17 cellular contexts compared by ENCODE assay signal in the genomic region with DNA sequence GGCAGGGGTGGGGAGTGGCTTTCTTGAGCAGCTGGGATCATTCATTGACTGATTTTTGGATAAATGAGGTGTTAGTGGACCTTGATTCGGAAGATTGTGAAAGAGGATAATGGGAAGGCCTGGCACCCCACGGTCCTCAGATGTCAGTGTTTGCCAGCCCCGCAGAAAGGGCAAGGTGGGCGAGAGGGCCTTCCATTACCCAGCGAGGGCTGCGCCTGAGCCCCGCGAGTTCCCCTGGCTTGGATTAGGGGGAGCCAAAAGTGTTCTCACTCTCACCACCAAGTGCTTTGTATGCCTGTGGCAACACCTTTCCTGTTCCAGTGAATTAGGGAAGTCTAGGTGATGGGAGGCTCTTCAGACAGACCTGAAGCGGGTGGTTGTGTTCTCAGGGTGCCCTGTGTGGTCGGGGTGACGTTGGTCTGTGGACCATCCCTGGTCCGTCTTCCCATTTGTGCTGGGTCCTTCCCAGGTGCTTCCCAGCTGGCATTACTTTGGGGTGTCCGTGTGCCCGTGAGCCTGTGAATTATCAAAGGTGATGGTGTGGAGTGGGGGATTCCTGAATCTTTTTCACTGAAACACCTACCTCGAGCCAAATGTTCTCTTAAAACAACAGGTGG. TPM values are rescaled to one million over a fixed set of nuclear protein-coding genes. Genes with fewer than 3 reads are reported as not detected.
DNase-seq lines count a peak whose midpoint lies in the region; ATAC-seq and TF ChIP-seq lines count a peak whose summit lies in the region.
"Had no signal": no experiment of that assay in that cellular context is flagged by ENCODE, and none has a peak within 500 bp of the region (broad histone marks: within the 10 kb centered on the region; RNA-seq: fewer than 3 reads in every experiment).

No MANE protein-coding gene starts in this region.

- no peak for DNase-seq in heart left ventricle
- DNase-seq in Right ventricle myocardium inferior (ENCODE audit: missing footprints), result no peak
- no peak for DNase-seq in IMR-90
- peak; percentile 15 for DNase-seq in islet precursor cell
- no peak for DNase-seq in breast epithelium (ENCODE audit: low spot score in 2 of 2)
- DNase-seq in smooth muscle cell (lab: John Stamatoyannopoulos, UW; ENCODE audit: unreplicated experiment), result no peak
- no peak for DNase-seq in NCI-H1417 treated with DMSO at 0.1 percent for 48 hours (lab: John Stamatoyannopoulos, UW)
- DNase-seq: Calu3; CD4-positive, CD25-positive, alpha-beta regulatory T cell; DMS79 treated with DMSO at 0.1 percent for 48 hours; HCEC 1CT; KG1; NCI-H1048; NCI-H2107; NCI-H226; NCI-H526 had no signal

- H2AK9ac ChIP-seq in IMR-90 (replicated peaks; ENCODE audit: low read depth, low read length, poor library complexity), result peak overlapping the region; percentile 16

- H3K27ac ChIP-seq in heart left ventricle (peak overlapping the region in 10 of 12 donors; percentile 2 to 95 (median 51)), IMR-90 (ENCODE audit: insufficient read depth, low read length) (no peak overlapping the region), skeletal muscle tissue (ENCODE audit: low read depth, low read length) (peak overlapping the region; percentile 95), breast epithelium (peak overlapping the region in 1 of 2 donors; percentile 55), smooth muscle cell (ENCODE audit: low read depth) (no peak overlapping the region)

- H2BK5ac ChIP-seq in IMR-90 (ENCODE audit: low read depth, low read length, poor library complexity, severe bottlenecking), result no peak overlapping the region

- H3K18ac ChIP-seq in IMR-90 (ENCODE audit: low read depth, low read length), result no peak overlapping the region

- no TSS peak for BruUV-seq in IMR-90 (replicated peaks; lab: Mats Ljungman, UMichigan)

- no peaks in the 10 kb centered on the region for H3F3A ChIP-seq in smooth muscle cell (ENCODE audit: low read depth)

- H2BK20ac ChIP-seq in IMR-90 (ENCODE audit: low read depth, low read length), result no peak overlapping the region

- no peak overlapping the region for H3K56ac ChIP-seq in IMR-90 (ENCODE audit: extremely low read depth, insufficient read depth, low read length)

- H4K20me1 ChIP-seq in IMR-90 (ENCODE audit: insufficient read depth, low read length) (no peaks in the 10 kb centered on the region), smooth muscle cell (ENCODE audit: low read depth) (no peaks in the 10 kb centered on the region)

- no peak for TF ChIP-seq CTCF in heart left ventricle (IDR thresholded peaks at IDR 0.05)
- TF ChIP-seq CTCF in IMR-90 (conservative IDR thresholded peaks at IDR 0.05; ENCODE audit: low read depth, low read length), result no peak
- TF ChIP-seq CTCF in breast epithelium (IDR thresholded peaks at IDR 0.05), result no peak
- TF ChIP-seq CTCF in smooth muscle cell (IDR thresholded peaks at IDR 0.05; ENCODE audit: borderline replicate concordance, insufficient read depth, poor library complexity, severe bottlenecking), result no peak

- in situ Hi-C loops in IMR-90 (cut with MboI; ENCODE audit: low sequenced_read_pairs), result no loop called here

- H2BK15ac ChIP-seq in IMR-90 (ENCODE audit: low read depth, low read length), result no peak overlapping the region

- no peak overlapping the region for H3K4me2 ChIP-seq in IMR-90 (ENCODE audit: low read depth, low read length)
- H3K4me2 ChIP-seq in smooth muscle cell, result no peak overlapping the region

- intact Hi-C loops in heart left ventricle (cut with DNase I), result loop anchor here in 1 of 10 donors (10.0 kb wide), 1 partner anchor 62 kb away; no protein-coding TSS in a partner anchor
- intact Hi-C loops in Right ventricle myocardium inferior (cut with DNase I), result no loop called here
- intact Hi-C loops in IMR-90 (cut with micrococcal nuclease), result no loop called here
- intact Hi-C loops in breast epithelium (cut with DNase I; ENCODE audit: low total_unique reads), result no loop called here

- no peak overlapping the region for H3K14ac ChIP-seq in IMR-90 (replicated peaks; ENCODE audit: low read depth, low read length)

- no peak for TF ChIP-seq POLR2A in heart left ventricle (IDR thresholded peaks at IDR 0.05)
- no peak for TF ChIP-seq POLR2A in IMR-90 (IDR thresholded peaks at IDR 0.05; ENCODE audit: low read depth, low read length)
- TF ChIP-seq POLR2A in breast epithelium (IDR thresholded peaks at IDR 0.05), result no peak

- peaks cover 0 to 16% (median 6%) of the 10 kb centered on the region in 9 donors for H3K36me3 ChIP-seq in heart left ventricle
- H3K36me3 ChIP-seq in IMR-90 (ENCODE audit: control insufficient read depth, insufficient read depth, low read length), result no peaks in the 10 kb centered on the region
- H3K36me3 ChIP-seq in skeletal muscle tissue (ENCODE audit: control insufficient read depth in 3 of 3, insufficient read depth in 3 of 3, low read length in 3 of 3), result peaks cover 22 to 23% (median 23%) of the 10 kb centered on the region in 3 donors
- H3K36me3 ChIP-seq in breast epithelium, result no peaks in the 10 kb centered on the region
- no peaks in the 10 kb centered on the region for H3K36me3 ChIP-seq in smooth muscle cell (ENCODE audit: low read depth)

- H2AFZ ChIP-seq in IMR-90 (replicated peaks; ENCODE audit: low read length, poor library complexity) (no peak overlapping the region), smooth muscle cell (ENCODE audit: low read depth) (no peak overlapping the region)

- H3K9ac ChIP-seq in IMR-90 (ENCODE audit: low read depth, low read length) (no peak overlapping the region), skeletal muscle tissue (ENCODE audit: low read depth in 1 of 3, low read length in 3 of 3) (peak overlapping the region; percentile 23 to 85 (median 24)), smooth muscle cell (ENCODE audit: low read depth) (no peak overlapping the region)

- no peaks in the 10 kb centered on the region for H3K79me2 ChIP-seq in smooth muscle cell (ENCODE audit: low read depth)

- H4K5ac ChIP-seq in IMR-90 (ENCODE audit: low read depth, low read length), result no peak overlapping the region

- dilution Hi-C loops in IMR-90 (cut with HindIII; ENCODE audit: low sequenced_read_pairs, unreplicated experiment), result no loop called here

- POLR2A ChIA-PET in IMR-90 (lab: Charles Lee; ENCODE audit: unreplicated experiment), result no interaction called here

- H2AK5ac ChIP-seq in IMR-90 (ENCODE audit: low read depth, low read length), result no peak overlapping the region

- no peak overlapping the region for H4K91ac ChIP-seq in IMR-90 (ENCODE audit: insufficient read depth, low read depth, low read length)

- H3K9me1 ChIP-seq in IMR-90 (ENCODE audit: insufficient read depth, low read length), result no peaks in the 10 kb centered on the region

- H3K4me3 ChIP-seq in heart left ventricle (no peak overlapping the region), IMR-90 (ENCODE audit: insufficient read depth, low read depth, low read length) (no peak overlapping the region), skeletal muscle tissue (ENCODE audit: low read length in 3 of 3) (peak overlapping the region in 2 of 3 donors; percentile 13 to 20), breast epithelium (no peak overlapping the region), smooth muscle cell (no peak overlapping the region)

- ATAC-seq in heart left ventricle, result no peak
- ATAC-seq in Right ventricle myocardium inferior, result no peak
- no peak for ATAC-seq in IMR-90 (ENCODE audit: low read depth)

- no peak overlapping the region for H3K23ac ChIP-seq in IMR-90 (ENCODE audit: low read depth, low read length)

- H3K4ac ChIP-seq in IMR-90 (ENCODE audit: low read depth, low read length), result no peak overlapping the region

- H2BK120ac ChIP-seq in IMR-90 (ENCODE audit: low read depth, low read length), result no peak overlapping the region

- H3K4me1 ChIP-seq in heart left ventricle, result peaks cover 0 to 81% (median 57%) of the 10 kb centered on the region in 12 donors
- H3K4me1 ChIP-seq in IMR-90 (ENCODE audit: control insufficient read depth, insufficient read depth, low read length), result peaks cover 14% of the 10 kb centered on the region; the same call in 1 of the 2 replicates
- peaks cover 78 to 100% (median 98%) of the 10 kb centered on the region in 3 donors for H3K4me1 ChIP-seq in skeletal muscle tissue (ENCODE audit: control insufficient read depth in 3 of 3, insufficient read depth in 3 of 3, low read length in 3 of 3)
- peaks cover 11 to 24% of the 10 kb centered on the region in 2 donors for H3K4me1 ChIP-seq in breast epithelium
- H3K4me1 ChIP-seq in smooth muscle cell (ENCODE audit: low read depth), result peaks cover 23% of the 10 kb centered on the region

- H4K8ac ChIP-seq in IMR-90 (ENCODE audit: low read depth in 2 of 2, low read length in 2 of 2), result no peak overlapping the region

- no peak for TF ChIP-seq RAD21 in IMR-90 (IDR thresholded peaks at IDR 0.05; ENCODE audit: low read length)

- no peaks in the 10 kb centered on the region for H3K79me1 ChIP-seq in IMR-90 (ENCODE audit: low read depth in 1 of 2, low read length in 2 of 2)

- 85 to 92% (median 90%) methylated on average over 10 to 15 of the region's 15 CpGs for WGBS in heart left ventricle, 4 donors
- 100% methylated on average over 1 of the region's 15 CpGs; no CpG with 5 or more reads in 1 of the 2 experiments for WGBS in IMR-90 (ENCODE audit: extremely low coverage in 2 of 2, insufficient read length in 1 of 2), 2 experiments
- 92% methylated on average over 15 of the region's 15 CpGs for WGBS in smooth muscle cell (ENCODE audit: low lambda C conversion rate)

- H3K9me3 ChIP-seq in heart left ventricle (peaks cover 0 to 7% (median 0%) of the 10 kb centered on the region in 12 donors), IMR-90 (ENCODE audit: control insufficient read depth, insufficient read depth, low read length) (peaks cover 3% of the 10 kb centered on the region), skeletal muscle tissue (ENCODE audit: control insufficient read depth in 3 of 3, low read length in 3 of 3) (no peaks in the 10 kb centered on the region), breast epithelium (peaks cover 3 to 4% of the 10 kb centered on the region in 2 donors), smooth muscle cell (replicated peaks; ENCODE audit: low read depth) (no peaks in the 10 kb centered on the region)

- CTCF ChIA-PET in IMR-90 (lab: Yijun Ruan, JAX), result no interaction called here

- H3K27me3 ChIP-seq in heart left ventricle (no peaks in the 10 kb centered on the region), IMR-90 (ENCODE audit: control insufficient read depth, insufficient read depth, low read length) (no peaks in the 10 kb centered on the region), skeletal muscle tissue (ENCODE audit: control insufficient read depth in 3 of 3, insufficient read depth in 3 of 3, low read length in 3 of 3) (no peaks in the 10 kb centered on the region), breast epithelium (no peaks in the 10 kb centered on the region), smooth muscle cell (ENCODE audit: low read depth) (no peaks in the 10 kb centered on the region)

RNA-seq across cellular contexts. Expression of a gene that starts 36.7 kb away (rescaled TPM):
- 100 to 1,000 TPM; 141 to 915 (median 310) TPM for total RNA-seq in heart left ventricle
- polyA plus RNA-seq in heart left ventricle, result 100 to 1,000 TPM; 193 to 243 TPM
- total RNA-seq in Right ventricle myocardium inferior, result 412 TPM
- 3.3 and 3.8 TPM in 2 replicates for total RNA-seq in IMR-90 (2012; rRNA removed)
- 5.8 and 6.1 TPM in 2 replicates for polyA plus RNA-seq in IMR-90 (2012; rRNA removed)
- 4.5 and 6.1 TPM in 2 replicates for polyA plus RNA-seq in IMR-90 (2012; cell fraction: cytosol; rRNA removed)
- 13.1 and 19.4 TPM in 2 replicates for polyA plus RNA-seq in IMR-90 (2012; cell fraction: nucleus; rRNA removed; ENCODE audit: low replicate concordance)
- total RNA-seq in skeletal muscle tissue, result 64.7 TPM
- total RNA-seq in breast epithelium, result 100 to 1,000 TPM in 1 of 3 donors, 10 to 100 TPM in 2; 51.8 to 307 (median 60.6) TPM
- total RNA-seq in smooth muscle cell, result 3.1 and 3.4 TPM in 2 replicates
- polyA plus RNA-seq in smooth muscle cell, result 3.4 and 4.2 TPM in 2 replicates

Comparison
In these comparisons a context has a peak if more than half of its experiments do, and no peak if none do; other contexts are left out.
1. H3K27ac ChIP-seq: peak in heart left ventricle (10 of 12) and skeletal muscle tissue (single experiment); none in IMR-90 (single experiment) and smooth muscle cell (single experiment).
2. H3K4me3 ChIP-seq: peak in skeletal muscle tissue (2 of 3); none in heart left ventricle (0 of 12), IMR-90 (single experiment), breast epithelium (0 of 3) and smooth muscle cell (single experiment).
3. H3K9ac ChIP-seq: peak in skeletal muscle tissue (3 of 3); none in IMR-90 (single experiment) and smooth muscle cell (single experiment).
4. RNA of a gene that starts 36.7 kb away (total RNA-seq): 412 TPM in Right ventricle myocardium inferior (single experiment), 141 to 915 TPM in heart left ventricle, 64.7 TPM in skeletal muscle tissue (single experiment) and 51.8 to 307 TPM in breast epithelium; 3.3 to 3.8 TPM in IMR-90 and 3.1 to 3.4 TPM in smooth muscle cell; every median in the first group is over 10 times any median in the second.